In genomic region chr2:241734208-241734466, GRCh38 we compare ENCODE assay signal across 8 cellular contexts. TPM values are rescaled to one million over a fixed set of nuclear protein-coding genes. Genes with fewer than 3 reads are reported as not detected.
DNase-seq lines count a peak whose midpoint lies in the region; ATAC-seq and TF ChIP-seq lines count a peak whose summit lies in the region.

No MANE protein-coding gene starts in this region.

- no peak for TF ChIP-seq CTCF in activated CD8-positive, alpha-beta T cell treated with anti-CD3 and anti-CD28 coated beads for 36 hours (IDR thresholded peaks at IDR 0.05)
- no peak for TF ChIP-seq CTCF in right lobe of liver (IDR thresholded peaks at IDR 0.05)

- no peaks in the 10 kb centered on the region for H3K9me3 Mint-ChIP-seq in CD8-positive, alpha-beta memory T cell
- no peaks in the 10 kb centered on the region for H3K9me3 Mint-ChIP-seq in activated CD8-positive, alpha-beta T cell treated with anti-CD3 and anti-CD28 coated beads for 36 hours

- no peaks in the 10 kb centered on the region for H3K36me3 ChIP-seq in CD8-positive, alpha-beta memory T cell (ENCODE audit: insufficient read depth, low read length)
- H3K36me3 ChIP-seq in right lobe of liver, result no peaks in the 10 kb centered on the region

- CTCF ChIA-PET in CD8-positive, alpha-beta memory T cell (lab: Charles Lee), result interaction anchor here (0.8 to 5.5 kb wide), 10 partner anchors 9 to 584 kb away, joined by 3 to 30 read pairs (median 5); partner anchors contain the start of genes ING5 and PPP1R7
- CTCF ChIA-PET in activated CD8-positive, alpha-beta T cell treated with anti-CD3 and anti-CD28 coated beads for 36 hours (lab: Charles Lee), result interaction anchor here (0.7 to 5.4 kb wide), 7 partner anchors 10 to 145 kb away, joined by 3 to 38 read pairs (median 5); partner anchors contain the start of gene ING5

- H3K9me3 ChIP-seq in CD8-positive, alpha-beta memory T cell (ENCODE audit: low read length), result no peaks in the 10 kb centered on the region
- H3K9me3 ChIP-seq in right lobe of liver, result no peaks in the 10 kb centered on the region

- H3K27ac ChIP-seq in CD8-positive, alpha-beta memory T cell (ENCODE audit: low read depth, low read length), result no peak overlapping the region
- peak overlapping the region in 2 of 3 donors; percentile 60 to 89 for H3K27ac ChIP-seq in right lobe of liver

- H3K27me3 ChIP-seq in CD8-positive, alpha-beta memory T cell (ENCODE audit: insufficient read depth, low read length, poor library complexity, severe bottlenecking), result no peaks in the 10 kb centered on the region
- no peaks in the 10 kb centered on the region for H3K27me3 ChIP-seq in right lobe of liver

- ATAC-seq in HG02642 (IDR thresholded peaks at IDR 0.05; ENCODE audit: poor library complexity, unreplicated experiment) (peak; percentile 29), right lobe of liver (no peak)
- ATAC-seq in activated CD8-positive, alpha-beta T cell treated with anti-CD3 and anti-CD28 coated beads for 36 hours, result peak; percentile 17

- H3K4me3 Mint-ChIP-seq in CD8-positive, alpha-beta memory T cell, result peak overlapping the region in 5 of 7 donors; percentile 62 to 84 (median 71)
- peak overlapping the region; percentile 84 for H3K4me3 Mint-ChIP-seq in activated CD8-positive, alpha-beta T cell treated with anti-CD3 and anti-CD28 coated beads for 36 hours

- peaks cover 27 to 57% (median 29%) of the 10 kb centered on the region in 3 donors for H3K4me1 Mint-ChIP-seq in CD8-positive, alpha-beta memory T cell
- H3K4me1 Mint-ChIP-seq in activated CD8-positive, alpha-beta T cell treated with anti-CD3 and anti-CD28 coated beads for 36 hours (ENCODE audit: low read depth), result peaks cover 49% of the 10 kb centered on the region

- H3K36me3 Mint-ChIP-seq in CD8-positive, alpha-beta memory T cell, result peaks cover 0 to 9% (median 0%) of the 10 kb centered on the region in 3 donors
- peaks cover 18% of the 10 kb centered on the region for H3K36me3 Mint-ChIP-seq in activated CD8-positive, alpha-beta T cell treated with anti-CD3 and anti-CD28 coated beads for 36 hours (ENCODE audit: low read depth)

- H3K27me3 Mint-ChIP-seq in CD8-positive, alpha-beta memory T cell, result no peaks in the 10 kb centered on the region
- no peaks in the 10 kb centered on the region for H3K27me3 Mint-ChIP-seq in activated CD8-positive, alpha-beta T cell treated with anti-CD3 and anti-CD28 coated beads for 36 hours

- WGBS in right lobe of liver (ENCODE audit: insufficient coverage, low coverage, low lambda C conversion rate, missing lambda C conversion rate), result 0% methylated on average over 7 of the region's 25 CpGs

- H3K4me1 ChIP-seq in CD8-positive, alpha-beta memory T cell (ENCODE audit: insufficient read depth, low read length), result peaks cover 9% of the 10 kb centered on the region
- H3K4me1 ChIP-seq in right lobe of liver, result peaks cover 0 to 23% (median 8%) of the 10 kb centered on the region in 4 donors

- POLR2A ChIA-PET in CD8-positive, alpha-beta memory T cell (lab: Charles Lee), result interaction anchor here (0.6 to 3.2 kb wide), 5 partner anchors 18 to 145 kb away, joined by 3 to 24 read pairs (median 3); partner anchors contain the start of gene ING5
- POLR2A ChIA-PET in activated CD8-positive, alpha-beta T cell treated with anti-CD3 and anti-CD28 coated beads for 36 hours (lab: Charles Lee), result interaction anchor here (1.1 to 2.9 kb wide), 7 partner anchors 10 to 147 kb away, joined by 4 to 15 read pairs (median 8); partner anchors contain the start of genes DTYMK, ING5 and RTP5

- DNase-seq in CD8-positive, alpha-beta memory T cell, result no peak
- DNase-seq in activated CD8-positive, alpha-beta T cell treated with anti-CD3 and anti-CD28 coated beads for 36 hours, result no peak
- DNase-seq in right lobe of liver, result no peak
- DNase-seq in activated effector memory CD4-positive, alpha-beta T cell treated with Interleukin-2 at 50 U/mL for 16 hours, result no peak
- no peak for DNase-seq in putamen (ENCODE audit: low spot score)
- DNase-seq in HCEC 1CT, result no peak
- no peak for DNase-seq in 8988T

- H3K4me3 ChIP-seq in CD8-positive, alpha-beta memory T cell (ENCODE audit: low read length), result peak overlapping the region; percentile 44
- H3K4me3 ChIP-seq in right lobe of liver, result peak overlapping the region; percentile 90 to 95 (median 94)

- intact Hi-C loops in activated CD8-positive, alpha-beta T cell treated with anti-CD3 and anti-CD28 coated beads for 36 hours (cut with micrococcal nuclease), result loop anchor here (10.0 kb wide), 1 partner anchor 131 kb away; the partner anchor contains the start of gene RTP5
- intact Hi-C loops in right lobe of liver (cut with DNase I), result no loop called here

- no peak for TF ChIP-seq POLR2A in right lobe of liver (IDR thresholded peaks at IDR 0.05)

- peak overlapping the region in 3 of 8 donors; percentile 58 to 83 (median 82) for H3K27ac Mint-ChIP-seq in CD8-positive, alpha-beta memory T cell
- no peak overlapping the region for H3K27ac Mint-ChIP-seq in activated CD8-positive, alpha-beta T cell treated with anti-CD3 and anti-CD28 coated beads for 36 hours

RNA-seq across cellular contexts. Expression of gene D2HGDH, which starts 0.3 kb away (rescaled TPM):
- total RNA-seq in CD8-positive, alpha-beta memory T cell, result 10 to 100 TPM; 22.9 to 23.4 TPM
- polyA plus RNA-seq in CD8-positive, alpha-beta memory T cell, result 5.7 TPM
- 10 to 100 TPM; 39.4 to 42.6 TPM for total RNA-seq in activated CD8-positive, alpha-beta T cell treated with anti-CD3 and anti-CD28 coated beads for 36 hours
- 10 to 100 TPM; 18.9 to 38.6 (median 25.9) TPM for total RNA-seq in right lobe of liver

RNA-seq across cellular contexts. Expression of gene ING5, which starts 32.3 kb away (rescaled TPM):
- 10 to 100 TPM; 44.4 to 48.4 TPM for total RNA-seq in CD8-positive, alpha-beta memory T cell
- polyA plus RNA-seq in CD8-positive, alpha-beta memory T cell, result 19.5 TPM
- 10 to 100 TPM; 37.7 to 41.3 TPM for total RNA-seq in activated CD8-positive, alpha-beta T cell treated with anti-CD3 and anti-CD28 coated beads for 36 hours
- total RNA-seq in right lobe of liver, result 10 to 100 TPM in 5 of 6 experiments, 1 to 10 TPM in 1; 8.2 to 20.3 (median 13.0) TPM

RNA-seq across cellular contexts. Expression of gene GAL3ST2, which starts 42.5 kb away (rescaled TPM):
- total RNA-seq in CD8-positive, alpha-beta memory T cell, result under 1 TPM in 1 of 2 experiments, not detected in 1; 0.16 TPM
- polyA plus RNA-seq in CD8-positive, alpha-beta memory T cell, result not detected
- under 1 TPM; 0.89 to 0.95 TPM for total RNA-seq in activated CD8-positive, alpha-beta T cell treated with anti-CD3 and anti-CD28 coated beads for 36 hours
- total RNA-seq in right lobe of liver, result under 1 TPM in 3 of 6 experiments, not detected in 3; 0.53 to 0.83 (median 0.70) TPM

RNA-seq across cellular contexts. Expression of gene DTYMK, which starts 47.5 kb away (rescaled TPM):
- total RNA-seq in CD8-positive, alpha-beta memory T cell, result 100 to 1,000 TPM; 131 to 134 TPM
- 41.1 TPM for polyA plus RNA-seq in CD8-positive, alpha-beta memory T cell
- 10 to 100 TPM; 87.1 to 91.9 TPM for total RNA-seq in activated CD8-positive, alpha-beta T cell treated with anti-CD3 and anti-CD28 coated beads for 36 hours
- 10 to 100 TPM in 5 of 6 experiments, 1 to 10 TPM in 1; 9.9 to 21.5 (median 10.4) TPM for total RNA-seq in right lobe of liver

Comparison
In these comparisons a context has a peak if more than half of its experiments do, and no peak if none do; other contexts are left out.
1. ATAC-seq: peak in HG02642 (single experiment) and activated CD8-positive, alpha-beta T cell treated with anti-CD3 and anti-CD28 coated beads for 36 hours (single experiment); none in right lobe of liver (0 of 4).